ENCODE assay signal across 1 cellular context in genomic region chr20:38534756-38535155, GRCh38.
TF ChIP-seq lines count a peak whose summit lies in the region.

No MANE protein-coding gene starts in this region.

TF ChIP-seq in HepG2, 621 proteins besides CTCF, POLR2A, EP300 and RAD21 (continued from another document):
- TF ChIP-seq ZNF10 (CRISPR knock-in tag; IDR thresholded peaks at IDR 0.05; ENCODE audit: borderline replicate concordance, low read depth) (0 out of 2 replicates have a peak, but pooled peaks have one; percentile 78), NR0B2 (CRISPR knock-in tag; IDR thresholded peaks at IDR 0.05) (no peak), MAF1 (CRISPR knock-in tag; IDR thresholded peaks at IDR 0.05; ENCODE audit: borderline replicate concordance) (no peak), SMARCC2 (IDR thresholded peaks at IDR 0.05) (no peak)
